In the genomic region with DNA sequence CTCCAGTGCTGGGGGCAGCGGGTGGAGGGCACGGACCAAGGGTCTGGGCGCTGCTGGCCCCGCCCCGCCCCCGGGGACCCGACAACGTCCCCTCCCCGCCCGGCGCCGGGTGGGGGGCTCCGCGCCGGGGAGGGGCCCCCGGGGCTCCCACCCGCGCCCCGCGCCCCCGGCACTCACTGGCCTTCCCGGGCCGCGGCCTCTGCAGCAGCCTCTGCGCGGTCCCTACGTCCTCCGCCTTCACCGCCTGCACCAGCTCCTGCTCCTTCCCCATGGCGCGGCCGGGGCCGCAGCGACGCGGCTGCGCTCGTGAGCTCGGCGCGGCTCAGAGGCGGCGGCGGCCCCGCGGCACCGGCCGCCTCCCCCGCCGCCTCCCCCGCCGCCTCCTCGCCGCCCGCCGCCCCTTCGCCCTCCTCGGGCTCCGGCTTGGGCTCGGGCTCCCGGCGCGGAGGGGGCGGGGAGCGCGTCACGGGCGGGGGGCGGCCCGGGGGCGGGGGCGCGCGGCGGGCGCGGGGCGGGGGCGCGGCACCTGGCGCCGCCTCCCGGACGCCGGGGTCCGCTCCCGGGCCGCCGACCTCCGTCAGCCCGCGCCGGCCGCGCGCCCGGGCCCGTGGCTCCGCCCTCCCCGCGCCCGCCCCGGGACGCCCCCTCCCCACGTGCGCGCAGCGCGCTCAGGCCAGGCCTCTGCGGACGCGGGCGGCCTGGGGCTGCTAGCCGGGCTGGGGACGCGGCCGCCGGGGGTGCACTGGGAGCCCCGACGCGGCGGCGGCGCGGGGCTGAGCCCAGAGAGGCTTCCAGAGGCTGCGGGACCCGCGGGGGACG, we compare ENCODE assay signal across 9 cellular contexts. TPM values are rescaled to one million over a fixed set of nuclear protein-coding genes. Genes with fewer than 3 reads are reported as not detected.
DNase-seq lines count a peak whose midpoint lies in the region; ATAC-seq and TF ChIP-seq lines count a peak whose summit lies in the region.
"Had no signal": no experiment of that assay in that cellular context is flagged by ENCODE, and none has a peak within 500 bp of the region (broad histone marks: within the 10 kb centered on the region; RNA-seq: fewer than 3 reads in every experiment).

A gene with protein sequence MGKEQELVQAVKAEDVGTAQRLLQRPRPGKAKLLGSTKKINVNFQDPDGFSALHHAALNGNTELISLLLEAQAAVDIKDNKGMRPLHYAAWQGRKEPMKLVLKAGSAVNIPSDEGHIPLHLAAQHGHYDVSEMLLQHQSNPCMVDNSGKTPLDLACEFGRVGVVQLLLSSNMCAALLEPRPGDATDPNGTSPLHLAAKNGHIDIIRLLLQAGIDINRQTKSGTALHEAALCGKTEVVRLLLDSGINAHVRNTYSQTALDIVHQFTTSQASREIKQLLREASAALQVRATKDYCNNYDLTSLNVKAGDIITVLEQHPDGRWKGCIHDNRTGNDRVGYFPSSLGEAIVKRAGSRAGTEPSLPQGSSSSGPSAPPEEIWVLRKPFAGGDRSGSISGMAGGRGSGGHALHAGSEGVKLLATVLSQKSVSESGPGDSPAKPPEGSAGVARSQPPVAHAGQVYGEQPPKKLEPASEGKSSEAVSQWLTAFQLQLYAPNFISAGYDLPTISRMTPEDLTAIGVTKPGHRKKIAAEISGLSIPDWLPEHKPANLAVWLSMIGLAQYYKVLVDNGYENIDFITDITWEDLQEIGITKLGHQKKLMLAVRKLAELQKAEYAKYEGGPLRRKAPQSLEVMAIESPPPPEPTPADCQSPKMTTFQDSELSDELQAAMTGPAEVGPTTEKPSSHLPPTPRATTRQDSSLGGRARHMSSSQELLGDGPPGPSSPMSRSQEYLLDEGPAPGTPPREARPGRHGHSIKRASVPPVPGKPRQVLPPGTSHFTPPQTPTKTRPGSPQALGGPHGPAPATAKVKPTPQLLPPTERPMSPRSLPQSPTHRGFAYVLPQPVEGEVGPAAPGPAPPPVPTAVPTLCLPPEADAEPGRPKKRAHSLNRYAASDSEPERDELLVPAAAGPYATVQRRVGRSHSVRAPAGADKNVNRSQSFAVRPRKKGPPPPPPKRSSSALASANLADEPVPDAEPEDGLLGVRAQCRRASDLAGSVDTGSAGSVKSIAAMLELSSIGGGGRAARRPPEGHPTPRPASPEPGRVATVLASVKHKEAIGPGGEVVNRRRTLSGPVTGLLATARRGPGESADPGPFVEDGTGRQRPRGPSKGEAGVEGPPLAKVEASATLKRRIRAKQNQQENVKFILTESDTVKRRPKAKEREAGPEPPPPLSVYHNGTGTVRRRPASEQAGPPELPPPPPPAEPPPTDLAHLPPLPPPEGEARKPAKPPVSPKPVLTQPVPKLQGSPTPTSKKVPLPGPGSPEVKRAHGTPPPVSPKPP (N-terminal part only) (minus strand): TSS at position 444 of the 819 bp plus-strand sequence. CDS start 173 bp downstream, at position 271.

- H3K4me1 ChIP-seq in CD8-positive, alpha-beta memory T cell (ENCODE audit: insufficient read depth, low read length) = peaks cover 9% of the 10 kb centered on the region
- H3K4me1 ChIP-seq in mammary epithelial cell (ENCODE audit: insufficient read depth, low read length) = peaks cover 15% of the 10 kb centered on the region

- H3K9me3 ChIP-seq in CD8-positive, alpha-beta memory T cell (ENCODE audit: low read length) = no peaks in the 10 kb centered on the region
- no peaks in the 10 kb centered on the region for H3K9me3 ChIP-seq in mammary epithelial cell (replicated peaks; ENCODE audit: insufficient read depth, low read length)

- peak within 1 kb of the TSS; percentile 23 for H2AFZ ChIP-seq in mammary epithelial cell (ENCODE audit: low read depth, low read length)

- TF ChIP-seq CTCF in mammary epithelial cell (conservative IDR thresholded peaks at IDR 0.05 in 1 of 2, IDR thresholded peaks at IDR 0.05 in 1 of 2; ENCODE audit: extremely low read depth in 1 of 2, insufficient read depth in 1 of 2, low read depth in 1 of 2, low read length in 2 of 2) = no peak
- TF ChIP-seq CTCF in natural killer cell (IDR thresholded peaks at IDR 0.05) = no peak

- peak; percentile 34 to 71 (median 67) for ATAC-seq in natural killer cell
- ATAC-seq in GM21515 (IDR thresholded peaks at IDR 0.05; ENCODE audit: unreplicated experiment) = no peak

- no peak for DNase-seq in CD8-positive, alpha-beta memory T cell
- no peak for DNase-seq in Jurkat, Clone E6-1 (ENCODE audit: low read depth, low spot score)
- DNase-seq in mammary epithelial cell (no peak), natural killer cell (no peak), NCI-H510A treated with DMSO at 0.1 percent for 48 hours (lab: John Stamatoyannopoulos, UW) (no peak), kidney glomerular epithelial cell (lab: John Stamatoyannopoulos, UW) (no peak), DMS153 treated with DMSO at 0.1 percent for 48 hours (lab: John Stamatoyannopoulos, UW; ENCODE audit: unreplicated experiment) (no peak)

- no peaks in the 10 kb centered on the region for H3K9me3 Mint-ChIP-seq in CD8-positive, alpha-beta memory T cell
- H3K9me3 Mint-ChIP-seq in natural killer cell = no peaks in the 10 kb centered on the region

- peaks cover 30 to 33% of the 10 kb centered on the region in 2 donors for H3K27me3 Mint-ChIP-seq in CD8-positive, alpha-beta memory T cell
- peaks cover 11 to 25% of the 10 kb centered on the region in 2 donors for H3K27me3 Mint-ChIP-seq in natural killer cell (ENCODE audit: low read depth in 2 of 2)

- POLR2A ChIA-PET in CD8-positive, alpha-beta memory T cell (lab: Charles Lee) = interaction anchor here (1.9 kb wide), 1 partner anchor 19 kb away, joined by 7 read pairs; the partner anchor contains the start of gene PGP

- peak within 1 kb of the TSS; percentile 82 for H3K4me2 ChIP-seq in mammary epithelial cell (ENCODE audit: insufficient read depth, low read depth, low read length)

- no peaks in the 10 kb centered on the region for H3K79me2 ChIP-seq in mammary epithelial cell (ENCODE audit: insufficient read depth, low read length)

- H3K36me3 Mint-ChIP-seq in CD8-positive, alpha-beta memory T cell = no peaks in the 10 kb centered on the region
- no peaks in the 10 kb centered on the region for H3K36me3 Mint-ChIP-seq in natural killer cell

- H3K27ac ChIP-seq in CD8-positive, alpha-beta memory T cell (ENCODE audit: low read depth, low read length) = no peak within 1 kb of the TSS
- H3K27ac ChIP-seq in mammary epithelial cell (ENCODE audit: insufficient read depth, low read depth, low read length) = no peak within 1 kb of the TSS

- no peaks in the 10 kb centered on the region for H3K36me3 ChIP-seq in CD8-positive, alpha-beta memory T cell (ENCODE audit: insufficient read depth, low read length)
- no peaks in the 10 kb centered on the region for H3K36me3 ChIP-seq in mammary epithelial cell (ENCODE audit: insufficient read depth, low read length)

- intact Hi-C loops in mammary epithelial cell (cut with micrococcal nuclease) = loop anchor here (10.0 kb wide), 1 partner anchor 228 kb away; the partner anchor contains the start of gene CCNF
- intact Hi-C loops in natural killer cell (cut with micrococcal nuclease) = no loop called here

- no peak within 1 kb of the TSS for H3K4me3 ChIP-seq in CD8-positive, alpha-beta memory T cell (ENCODE audit: low read length)
- H3K4me3 ChIP-seq in Jurkat, Clone E6-1 (ENCODE audit: low read length) = peak within 1 kb of the TSS; percentile 34
- H3K4me3 ChIP-seq in mammary epithelial cell (replicated peaks in 1 of 3; ENCODE audit: insufficient read depth in 1 of 3, low read depth in 2 of 3, low read length in 3 of 3) = peak within 1 kb of the TSS in 2 of 3 experiments; percentile 39 to 44

- dilution Hi-C loops in mammary epithelial cell (cut with HindIII; ENCODE audit: low sequenced_read_pairs) = no loop called here

- BruUV-seq in mammary epithelial cell (replicated peaks; lab: Mats Ljungman, UMichigan) = no TSS peak

- H3K27ac Mint-ChIP-seq in CD8-positive, alpha-beta memory T cell = peak within 1 kb of the TSS in 1 of 8 donors; percentile 17
- H3K27ac Mint-ChIP-seq in natural killer cell = no peak within 1 kb of the TSS

- in situ Hi-C loops in mammary epithelial cell (cut with MboI; ENCODE audit: low sequenced_read_pairs in 2 of 2) = no loop called here

- H4K20me1 ChIP-seq in mammary epithelial cell (ENCODE audit: insufficient read depth, low read length) = no peaks in the 10 kb centered on the region

- WGBS in mammary epithelial cell (ENCODE audit: low coverage, missing lambda C conversion rate) = no CpG with 5 or more reads among the region's 129 CpGs

- H3K9ac ChIP-seq in mammary epithelial cell (ENCODE audit: insufficient read depth, low read length) = no peak within 1 kb of the TSS

- H3K4me3 Mint-ChIP-seq in CD8-positive, alpha-beta memory T cell = peak within 1 kb of the TSS in 6 of 7 donors; percentile 34 to 69 (median 58)
- H3K4me3 Mint-ChIP-seq in natural killer cell = peak within 1 kb of the TSS; percentile 77

- H3K27me3 ChIP-seq in CD8-positive, alpha-beta memory T cell (ENCODE audit: insufficient read depth, low read length, poor library complexity, severe bottlenecking) = peaks cover 33% of the 10 kb centered on the region
- no peaks in the 10 kb centered on the region for H3K27me3 ChIP-seq in mammary epithelial cell (ENCODE audit: insufficient read depth, low read length)

- CTCF ChIA-PET in CD8-positive, alpha-beta memory T cell (lab: Charles Lee) = no interaction called here
- CTCF ChIA-PET in mammary epithelial cell (lab: Charles Lee; ENCODE audit: low non-redundant PET) = no interaction called here

- H3K4me1 Mint-ChIP-seq in CD8-positive, alpha-beta memory T cell = peaks cover 0 to 13% (median 4%) of the 10 kb centered on the region in 3 donors
- peaks cover 0 to 5% of the 10 kb centered on the region in 2 donors for H3K4me1 Mint-ChIP-seq in natural killer cell

RNA-seq across cellular contexts. Expression of the gene that starts here (rescaled TPM):
- under 1 TPM; 0.13 to 0.24 TPM for total RNA-seq in CD8-positive, alpha-beta memory T cell
- polyA plus RNA-seq in CD8-positive, alpha-beta memory T cell = not detected
- polyA plus RNA-seq in Jurkat, Clone E6-1 (2012; ENCODE audit: insufficient read depth, insufficient read length) = 3.2 TPM
- total RNA-seq in mammary epithelial cell (1 to 10 TPM in 1 of 2 donors, under 1 TPM in 1; 0.83 to 1.4 TPM), natural killer cell (not detected)
- polyA plus RNA-seq in mammary epithelial cell = 0.09 TPM
- not detected for polyA minus RNA-seq in mammary epithelial cell
- total RNA-seq: mononuclear cell had no signal

Comparison
In these comparisons a context has a peak if more than half of its experiments do, and no peak if none do; other contexts are left out.
1. Peak in ATAC-seq in natural killer cell; RNA of the gene not detected or under 1 TPM.